15 cellular contexts compared by ENCODE assay signal in genomic region chr7:2009541-2010001, GRCh38.
DNase-seq lines count a peak whose midpoint lies in the region; ATAC-seq lines count a peak whose summit lies in the region.
"Had no signal": no experiment of that assay in that cellular context is flagged by ENCODE, and none has a peak within 500 bp of the region (broad histone marks: within the 10 kb centered on the region; RNA-seq: fewer than 3 reads in every experiment).

No MANE protein-coding gene starts in this region.

- H3K36me3 ChIP-seq in BLaER1 treated with 17β-estradiol and CSF1 and Interleukin-3, amounts not matched to agents 10 nM and 100 nM: peaks cover 2 to 46% (median 28%) of the 10 kb centered on the region in 11 experiments; a peak in 19 of 22 replicates

- peaks cover 45 to 97% (median 93%) of the 10 kb centered on the region in 10 experiments for H3K4me1 ChIP-seq in BLaER1 treated with 17β-estradiol and CSF1 and Interleukin-3, amounts not matched to agents 10 nM and 100 nM

- intact Hi-C loops in left cardiac atrium (cut with DNase I) (no loop called here), posterior cingulate gyrus (cut with DNase I) (no loop called here)
- intact Hi-C loops in activated CD4-positive, alpha-beta T cell treated with anti-CD3 and anti-CD28 coated beads, Interleukin-2, amount 10 ng/mL, durations not matched to agents 24 days and 14 days (cut with micrococcal nuclease): no loop called here

- peak overlapping the region; percentile 60 to 93 (median 87); a peak in 21 of 22 replicates for H3K4me2 ChIP-seq in BLaER1 treated with 17β-estradiol and CSF1 and Interleukin-3, amounts not matched to agents 10 nM and 100 nM

- no peak overlapping the region for H3K27ac ChIP-seq in BLaER1 treated with 17β-estradiol and CSF1 and Interleukin-3, amounts not matched to agents 10 nM and 100 nM

- no peak overlapping the region for H3K4me3 Mint-ChIP-seq in activated CD4-positive, alpha-beta T cell treated with anti-CD3 and anti-CD28 coated beads, Interleukin-2, amount 10 ng/mL, durations not matched to agents 24 days and 14 days
- H3K4me3 Mint-ChIP-seq: activated naive CD8-positive, alpha-beta T cell treated with anti-CD3 and anti-CD28 coated beads, Interleukin-2, amount 50 U/mL, for 24 hours; T-cell had no signal

- peak overlapping the region in 3 of 11 experiments; percentile 15 to 38 (median 37); a peak in 2 of 22 replicates for H3K9ac ChIP-seq in BLaER1 treated with 17β-estradiol and CSF1 and Interleukin-3, amounts not matched to agents 10 nM and 100 nM

- H3K27me3 ChIP-seq in BLaER1 treated with 17β-estradiol and CSF1 and Interleukin-3, amounts not matched to agents 10 nM and 100 nM: peaks cover 0 to 75% (median 20%) of the 10 kb centered on the region in 11 experiments; a peak in 21 of 22 replicates

- no peaks in the 10 kb centered on the region for H3K9me3 ChIP-seq in BLaER1 treated with 17β-estradiol and CSF1 and Interleukin-3, amounts not matched to agents 10 nM and 100 nM (replicated peaks in 1 of 11)

- H3K4me1 Mint-ChIP-seq in activated CD4-positive, alpha-beta T cell treated with anti-CD3 and anti-CD28 coated beads, Interleukin-2, amount 10 ng/mL, durations not matched to agents 24 days and 14 days: peaks cover 2% of the 10 kb centered on the region

- H3K36me3 Mint-ChIP-seq in activated CD4-positive, alpha-beta T cell treated with anti-CD3 and anti-CD28 coated beads, Interleukin-2, amount 10 ng/mL, durations not matched to agents 24 days and 14 days (ENCODE audit: low read depth): no peaks in the 10 kb centered on the region

- H3K4me3 ChIP-seq in BLaER1 treated with 17β-estradiol and CSF1 and Interleukin-3, amounts not matched to agents 10 nM and 100 nM: no peak overlapping the region; a peak in 2 of 20 replicates

- H3K27ac Mint-ChIP-seq in activated CD4-positive, alpha-beta T cell treated with anti-CD3 and anti-CD28 coated beads, Interleukin-2, amount 10 ng/mL, durations not matched to agents 24 days and 14 days: no peak overlapping the region
- H3K27ac Mint-ChIP-seq: activated naive CD8-positive, alpha-beta T cell treated with anti-CD3 and anti-CD28 coated beads, Interleukin-2, amount 50 U/mL, for 24 hours; T-cell had no signal

- ATAC-seq in left cardiac atrium (peak; percentile 67 to 71), GM21619 (IDR thresholded peaks at IDR 0.05; ENCODE audit: unreplicated experiment) (no peak)
- ATAC-seq: activated naive CD8-positive, alpha-beta T cell treated with anti-CD3 and anti-CD28 coated beads, Interleukin-2, amount 50 U/mL, for 24 hours; T-cell had no signal

- DNase-seq in NCI-H69 (lab: John Stamatoyannopoulos, UW) (peak; percentile 14), left cardiac atrium (peak; percentile 78), posterior cingulate gyrus (peak; percentile 52 to 95 (median 67)), glomerular visceral epithelial cell (ENCODE audit: extremely low spot score) (no peak)
- DNase-seq in activated CD4-positive, alpha-beta T cell treated with anti-CD3 and anti-CD28 coated beads, Interleukin-2, amount 10 ng/mL, durations not matched to agents 24 days and 14 days: no peak
- no peak for DNase-seq in effector CD4-positive, alpha-beta T cell
- DNase-seq: activated CD4-positive, alpha-beta T cell treated with anti-CD3 and anti-CD28 coated beads for 1 hour; activated naive CD8-positive, alpha-beta T cell treated with anti-CD3 and anti-CD28 coated beads, Interleukin-2, amount 50 U/mL, for 24 hours; erythroblast; mammary epithelial cell; MM.1S; NCI-H2227 treated with DMSO at 0.1 percent for 48 hours had no signal

- H4K20me1 ChIP-seq in BLaER1 treated with 17β-estradiol and CSF1 and Interleukin-3, amounts not matched to agents 10 nM and 100 nM: peaks cover 98 to 100% (median 100%) of the 10 kb centered on the region in 11 experiments

- H3K9me3 Mint-ChIP-seq in activated CD4-positive, alpha-beta T cell treated with anti-CD3 and anti-CD28 coated beads, Interleukin-2, amount 10 ng/mL, durations not matched to agents 24 days and 14 days: no peaks in the 10 kb centered on the region
- H3K9me3 Mint-ChIP-seq: activated naive CD8-positive, alpha-beta T cell treated with anti-CD3 and anti-CD28 coated beads, Interleukin-2, amount 50 U/mL, for 24 hours; T-cell had no signal

- H3K27me3 Mint-ChIP-seq in activated CD4-positive, alpha-beta T cell treated with anti-CD3 and anti-CD28 coated beads, Interleukin-2, amount 10 ng/mL, durations not matched to agents 24 days and 14 days: no peaks in the 10 kb centered on the region
- H3K27me3 Mint-ChIP-seq: activated naive CD8-positive, alpha-beta T cell treated with anti-CD3 and anti-CD28 coated beads, Interleukin-2, amount 50 U/mL, for 24 hours; T-cell had no signal

Comparison
In these comparisons a context has a peak if more than half of its experiments do, and no peak if none do; other contexts are left out.
1. DNase-seq: peak in NCI-H69 (single experiment), left cardiac atrium (single experiment) and posterior cingulate gyrus (10 of 10); none in activated CD4-positive, alpha-beta T cell treated with anti-CD3 and anti-CD28 coated beads, Interleukin-2, amount 10 ng/mL, durations not matched to agents 24 days and 14 days (single experiment), glomerular visceral epithelial cell (single experiment) and effector CD4-positive, alpha-beta T cell (single experiment).